In the genomic region with DNA sequence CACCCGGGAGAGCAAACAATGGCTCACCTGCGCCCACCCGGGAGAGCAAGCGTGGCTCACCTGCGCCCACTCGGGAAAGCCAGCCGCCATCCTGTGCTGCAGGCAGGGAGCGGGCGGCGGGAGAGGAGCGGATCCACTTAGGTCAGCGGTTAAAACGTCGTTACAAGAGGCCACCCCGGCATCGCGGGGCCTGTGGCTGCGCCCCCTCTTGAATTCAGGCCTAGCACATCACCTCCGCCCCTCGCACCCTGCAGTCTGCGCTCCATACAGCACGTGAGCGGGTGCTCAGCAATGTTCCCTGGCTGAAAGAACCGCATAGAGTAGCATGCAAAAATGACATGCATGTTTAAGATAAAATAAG, we compare ENCODE assay signal across 8 cellular contexts. TPM values are rescaled to one million over a fixed set of nuclear protein-coding genes. Genes with fewer than 3 reads are reported as not detected.
A peak's percentile ranks its signal among the peaks of the same experiment; 100 is the strongest.
DNase-seq lines count a peak whose midpoint lies in the region; ATAC-seq and TF ChIP-seq lines count a peak whose summit lies in the region.

No MANE protein-coding gene starts in this region.

- H3K4me3 ChIP-seq in colonic mucosa (peak overlapping the region; percentile 89), mucosa of stomach (ENCODE audit: low read length) (peak overlapping the region; percentile 33), upper lobe of right lung (peak overlapping the region; percentile 86)

- H3K9me3 ChIP-seq in colonic mucosa: no peaks in the 10 kb centered on the region
- H3K9me3 ChIP-seq in mucosa of stomach (ENCODE audit: control insufficient read depth, low read length): no peaks in the 10 kb centered on the region
- no peaks in the 10 kb centered on the region for H3K9me3 ChIP-seq in upper lobe of right lung

- ATAC-seq in HG02588 (IDR thresholded peaks at IDR 0.05; ENCODE audit: unreplicated experiment) (peak; percentile 20), upper lobe of right lung (peak; percentile 37)

- intact Hi-C loops in colonic mucosa (cut with DNase I) (no loop called here), upper lobe of right lung (cut with DNase I) (no loop called here)

- H3K4me1 ChIP-seq in colonic mucosa (peaks cover 8% of the 10 kb centered on the region), mucosa of stomach (ENCODE audit: control insufficient read depth, insufficient read depth, low read length) (peaks cover 10% of the 10 kb centered on the region), upper lobe of right lung (peaks cover 18% of the 10 kb centered on the region)

- TF ChIP-seq CTCF in colonic mucosa (IDR thresholded peaks at IDR 0.05) (no peak), upper lobe of right lung (IDR thresholded peaks at IDR 0.05) (no peak)

- H3K36me3 ChIP-seq in colonic mucosa: no peaks in the 10 kb centered on the region
- no peaks in the 10 kb centered on the region for H3K36me3 ChIP-seq in mucosa of stomach (ENCODE audit: control insufficient read depth, insufficient read depth, low read length)
- peaks cover 17% of the 10 kb centered on the region for H3K36me3 ChIP-seq in upper lobe of right lung

- H3K27ac ChIP-seq in colonic mucosa (peak overlapping the region; percentile 30), upper lobe of right lung (peak overlapping the region; percentile 79)

- H3K9ac ChIP-seq in colonic mucosa (ENCODE audit: low read depth in 2 of 2, low read length in 2 of 2): peak overlapping the region; percentile 63 to 70
- peak overlapping the region; percentile 63 for H3K9ac ChIP-seq in mucosa of stomach (ENCODE audit: low read length)

- peak; percentile 69 for DNase-seq in COLO668 (lab: John Stamatoyannopoulos, UW; ENCODE audit: unreplicated experiment)
- peak; percentile 28 for DNase-seq in SK-N-DZ (ENCODE audit: low spot score)
- DNase-seq in colonic mucosa: no peak
- peak; percentile 70 for DNase-seq in upper lobe of right lung
- DNase-seq in dedifferentiated amniotic fluid mesenchymal stem cell (ENCODE audit: extremely low spot score): no peak
- DNase-seq in NAMALWA (ENCODE audit: low spot score): no peak

- H3K27me3 ChIP-seq in colonic mucosa (no peaks in the 10 kb centered on the region), mucosa of stomach (ENCODE audit: control insufficient read depth, insufficient read depth, low read length) (no peaks in the 10 kb centered on the region), upper lobe of right lung (no peaks in the 10 kb centered on the region)

RNA-seq across cellular contexts. Expression of a gene that starts 0.5 kb away (rescaled TPM):
- polyA plus RNA-seq in SK-N-DZ (2014; cell fraction: cytosol; rRNA removed): 45.8 and 50.9 TPM in 2 replicates
- 49.9 and 57.5 TPM in 2 replicates for polyA plus RNA-seq in SK-N-DZ (2014; cell fraction: nucleus; rRNA removed)
- 10 to 100 TPM in 1 of 2 donors, 1 to 10 TPM in 1; 6.1 to 19.0 TPM for total RNA-seq in colonic mucosa
- total RNA-seq in upper lobe of right lung: 5.5 TPM

Comparison
In these comparisons a context has a peak if more than half of its experiments do, and no peak if none do; other contexts are left out.
1. DNase-seq: peak in COLO668 (single experiment), SK-N-DZ (single experiment) and upper lobe of right lung (single experiment); none in colonic mucosa (single experiment), dedifferentiated amniotic fluid mesenchymal stem cell (single experiment) and NAMALWA (single experiment).
2. H3K4me3 ChIP-seq: peak in every context shown above with its lines; median percentile 89 in colonic mucosa; 86 in upper lobe of right lung; 33 in mucosa of stomach.